In genomic region chr6:45624228-45624627, GRCh38 we compare ENCODE assay signal across 1 cellular context.
A peak's percentile ranks its signal among the peaks of the same experiment; 100 is the strongest.
TF ChIP-seq lines count a peak whose summit lies in the region.

No MANE protein-coding gene starts in this region.

TF ChIP-seq in HepG2, 621 proteins besides CTCF, POLR2A, EP300 and RAD21:
- TF ChIP-seq POLR2AphosphoS2 (IDR thresholded peaks at IDR 0.05; ENCODE audit: low read depth, low read length): no peak
- TF ChIP-seq ZBTB40 (IDR thresholded peaks at IDR 0.05): peak; percentile 74
- TF ChIP-seq ZBTB40 (CRISPR knock-in tag; IDR thresholded peaks at IDR 0.05): no peak
